In the genomic region with DNA sequence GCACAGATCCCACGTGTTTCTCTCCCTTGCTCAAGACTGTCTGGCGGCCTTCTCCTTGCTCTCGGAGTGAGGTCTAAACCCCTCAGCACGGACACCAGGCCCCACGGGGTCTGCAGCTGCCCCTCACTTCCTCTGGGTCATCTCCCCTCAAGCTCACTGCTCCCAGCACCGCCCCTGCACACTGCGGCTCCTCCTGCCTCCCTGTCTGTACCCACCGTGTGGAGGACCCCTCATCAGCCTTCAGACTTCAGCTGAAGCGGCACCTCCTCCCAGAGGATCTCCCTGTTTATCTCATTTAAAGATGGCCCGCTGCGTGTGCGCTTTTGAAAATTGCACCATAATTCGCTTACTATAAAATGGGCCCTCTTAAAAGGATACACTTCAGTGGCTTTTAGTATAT, we compare ENCODE assay signal across 16 cellular contexts. TPM values are rescaled to one million over a fixed set of nuclear protein-coding genes. Genes with fewer than 3 reads are reported as not detected.
A peak's percentile ranks its signal among the peaks of the same experiment; 100 is the strongest.
DNase-seq lines count a peak whose midpoint lies in the region; ATAC-seq and TF ChIP-seq lines count a peak whose summit lies in the region.
"Had no signal": no experiment of that assay in that cellular context is flagged by ENCODE, and none has a peak within 500 bp of the region (broad histone marks: within the 10 kb centered on the region; RNA-seq: fewer than 3 reads in every experiment).

No MANE protein-coding gene starts in this region.

- H3K79me2 ChIP-seq in GM23338 (replicated peaks; ENCODE audit: insufficient read depth): no peaks in the 10 kb centered on the region
- H3K79me2 ChIP-seq in neural progenitor cell (ENCODE audit: low read depth): no peaks in the 10 kb centered on the region

- H3K27me3 Mint-ChIP-seq in GM23338 (ENCODE audit: insufficient read depth, low read depth, poor library complexity) (peaks cover 7% of the 10 kb centered on the region), neural progenitor cell (ENCODE audit: insufficient read depth, low read depth) (peaks cover 4% of the 10 kb centered on the region), osteocyte (ENCODE audit: unreplicated experiment) (peaks cover 5% of the 10 kb centered on the region)
- no peaks in the 10 kb centered on the region for H3K27me3 Mint-ChIP-seq in dendritic cell treated with granulocyte-macrophage colony-stimulating factor and Interleukin-4, amounts not matched to agents 40 ng/mL and 50 ng/mL, for 4 days

- no peaks in the 10 kb centered on the region for H3K9me2 ChIP-seq in GM23338 (ENCODE audit: insufficient read depth)

- no peaks in the 10 kb centered on the region for H3K36me3 ChIP-seq in GM23338 (ENCODE audit: insufficient read depth)
- H3K36me3 ChIP-seq in neural progenitor cell: no peaks in the 10 kb centered on the region
- H3K36me3 ChIP-seq in tibial artery: no peaks in the 10 kb centered on the region

- H3K4me3 ChIP-seq in GM23338: no peak overlapping the region
- H3K4me3 ChIP-seq in neural progenitor cell: no peak overlapping the region
- no peak overlapping the region for H3K4me3 ChIP-seq in tibial artery

- H2AFZ ChIP-seq in GM23338 (peak overlapping the region; percentile 23; the same call in 1 of the 2 replicates), neural progenitor cell (replicated peaks) (no peak overlapping the region)

- no peak for ATAC-seq in GM23338
- ATAC-seq in GM18502 (IDR thresholded peaks at IDR 0.05; ENCODE audit: poor library complexity, unreplicated experiment): no peak

- H3K36me3 Mint-ChIP-seq in GM23338 (ENCODE audit: low read depth) (no peaks in the 10 kb centered on the region), neural progenitor cell (no peaks in the 10 kb centered on the region), osteocyte (ENCODE audit: unreplicated experiment) (no peaks in the 10 kb centered on the region)
- no peaks in the 10 kb centered on the region for H3K36me3 Mint-ChIP-seq in dendritic cell treated with granulocyte-macrophage colony-stimulating factor and Interleukin-4, amounts not matched to agents 40 ng/mL and 50 ng/mL, for 4 days (ENCODE audit: low read depth)
- H3K36me3 Mint-ChIP-seq: CD4-positive, alpha-beta memory T cell; IgD-negative memory B cell had no signal

- no peaks in the 10 kb centered on the region for H3K4me1 ChIP-seq in GM23338 (ENCODE audit: insufficient read depth)
- peaks cover 23% of the 10 kb centered on the region for H3K4me1 ChIP-seq in neural progenitor cell
- peaks cover 0 to 36% (median 13%) of the 10 kb centered on the region in 4 donors for H3K4me1 ChIP-seq in tibial artery

- TF ChIP-seq CTCF in GM23338 (conservative IDR thresholded peaks at IDR 0.05; ENCODE audit: low read depth in 2 of 2): no peak
- no peak for TF ChIP-seq CTCF in neural progenitor cell (IDR thresholded peaks at IDR 0.05)
- no peak for TF ChIP-seq CTCF in tibial artery (IDR thresholded peaks at IDR 0.05)
- no peak for TF ChIP-seq CTCF in osteocyte (IDR thresholded peaks at IDR 0.05)

- H3F3A ChIP-seq in GM23338 (replicated peaks; ENCODE audit: low read depth) (no peaks in the 10 kb centered on the region), neural progenitor cell (ENCODE audit: low read depth) (no peaks in the 10 kb centered on the region)

- H4K20me1 ChIP-seq in GM23338 (replicated peaks; ENCODE audit: insufficient read depth) (no peaks in the 10 kb centered on the region), neural progenitor cell (ENCODE audit: low read depth) (no peaks in the 10 kb centered on the region)

- H3K27ac ChIP-seq in GM23338 (ENCODE audit: low read depth) (no peak overlapping the region), neural progenitor cell (no peak overlapping the region), tibial artery (peak overlapping the region; percentile 75 to 82)
- H3K27ac ChIP-seq: C4-2B had no signal

- DNase-seq in GM23338 (ENCODE audit: low spot score) (no peak), neural progenitor cell (ENCODE audit: low spot score) (no peak), tibial artery (no peak), NCI-H82 treated with DMSO at 0.1 percent for 48 hours (lab: John Stamatoyannopoulos, UW; ENCODE audit: unreplicated experiment) (no peak), NCI-H146 (lab: John Stamatoyannopoulos, UW) (no peak), osteocyte (ENCODE audit: extremely low spot score, unreplicated experiment) (no peak)
- DNase-seq: ACHN; CD4-positive, alpha-beta memory T cell; DMS153; EL had no signal

- H3K4me3 Mint-ChIP-seq in GM23338 (no peak overlapping the region; the same call in 2 of the 3 replicates), neural progenitor cell (no peak overlapping the region), osteocyte (ENCODE audit: unreplicated experiment) (no peak overlapping the region)
- H3K4me3 Mint-ChIP-seq in dendritic cell treated with granulocyte-macrophage colony-stimulating factor and Interleukin-4, amounts not matched to agents 40 ng/mL and 50 ng/mL, for 4 days: no peak overlapping the region
- H3K4me3 Mint-ChIP-seq: CD4-positive, alpha-beta memory T cell; IgD-negative memory B cell had no signal

- H3K27me3 ChIP-seq in GM23338 (ENCODE audit: insufficient read depth): no peaks in the 10 kb centered on the region
- no peaks in the 10 kb centered on the region for H3K27me3 ChIP-seq in neural progenitor cell
- peaks cover 0 to 2% of the 10 kb centered on the region in 2 donors for H3K27me3 ChIP-seq in tibial artery

- no peaks in the 10 kb centered on the region for H3K9me3 ChIP-seq in neural progenitor cell (ENCODE audit: low read depth)
- no peaks in the 10 kb centered on the region for H3K9me3 ChIP-seq in tibial artery

- H3K27ac Mint-ChIP-seq in GM23338 (no peak overlapping the region), neural progenitor cell (peak overlapping the region; percentile 71), osteocyte (ENCODE audit: unreplicated experiment) (no peak overlapping the region)
- peak overlapping the region; percentile 51 for H3K27ac Mint-ChIP-seq in dendritic cell treated with granulocyte-macrophage colony-stimulating factor and Interleukin-4, amounts not matched to agents 40 ng/mL and 50 ng/mL, for 4 days
- H3K27ac Mint-ChIP-seq: CD4-positive, alpha-beta memory T cell; IgD-negative memory B cell had no signal

- peaks cover 13% of the 10 kb centered on the region for H3K4me1 Mint-ChIP-seq in GM23338
- H3K4me1 Mint-ChIP-seq in dendritic cell treated with granulocyte-macrophage colony-stimulating factor and Interleukin-4, amounts not matched to agents 40 ng/mL and 50 ng/mL, for 4 days (ENCODE audit: low read depth): peaks cover 25% of the 10 kb centered on the region
- peaks cover 7% of the 10 kb centered on the region for H3K4me1 Mint-ChIP-seq in neural progenitor cell
- H3K4me1 Mint-ChIP-seq in osteocyte (ENCODE audit: unreplicated experiment): peaks cover 5% of the 10 kb centered on the region

- H3K9me3 Mint-ChIP-seq in GM23338 (no peaks in the 10 kb centered on the region), neural progenitor cell (no peaks in the 10 kb centered on the region), osteocyte (ENCODE audit: unreplicated experiment) (no peaks in the 10 kb centered on the region)
- H3K9me3 Mint-ChIP-seq in dendritic cell treated with granulocyte-macrophage colony-stimulating factor and Interleukin-4, amounts not matched to agents 40 ng/mL and 50 ng/mL, for 4 days: no peaks in the 10 kb centered on the region
- H3K9me3 Mint-ChIP-seq: CD4-positive, alpha-beta memory T cell had no signal

- intact Hi-C loops in dendritic cell treated with granulocyte-macrophage colony-stimulating factor and Interleukin-4, amounts not matched to agents 40 ng/mL and 50 ng/mL, for 4 days (cut with micrococcal nuclease): no loop called here
- intact Hi-C loops in tibial artery (cut with DNase I; ENCODE audit: low total_unique reads): no loop called here

- H3K4me2 ChIP-seq in GM23338: no peak overlapping the region
- H3K4me2 ChIP-seq in neural progenitor cell: no peak overlapping the region

- H3K9ac ChIP-seq in neural progenitor cell: no peak overlapping the region

TF ChIP-seq in GM23338, 12 proteins besides CTCF, POLR2A, EP300 and RAD21 (continues in another document):
- no peak for TF ChIP-seq ZNF114 (CRISPR knock-in tag; IDR thresholded peaks at IDR 0.05)

RNA-seq across cellular contexts. Expression of a gene that starts 14.6 kb away (rescaled TPM):
- 14.7 and 15.1 TPM in 2 replicates for total RNA-seq in GM23338 (2014; rRNA removed; shearing (Covaris generic))
- 5.8 and 6.5 TPM in 2 replicates for polyA plus RNA-seq in GM23338 (2016; fragmentation: Nextera tagmentation; extraction: Ambion mirVana)
- 7.2 and 10.9 TPM in 2 replicates for total RNA-seq in neural progenitor cell (ENCODE audit: low replicate concordance)
- total RNA-seq in osteocyte: 21.0 and 22.4 TPM in 2 replicates

RNA-seq across cellular contexts. Expression of a gene that starts 21.1 kb away (rescaled TPM):
- 9.0 and 10.8 TPM in 2 replicates for total RNA-seq in GM23338 (2014; rRNA removed; shearing (Covaris generic))
- 2.7 and 3.3 TPM in 2 replicates for polyA plus RNA-seq in GM23338 (2016; fragmentation: Nextera tagmentation; extraction: Ambion mirVana)
- total RNA-seq in neural progenitor cell (ENCODE audit: low replicate concordance) (0.56 and 3.5 TPM in 2 replicates), osteocyte (7.0 and 8.4 TPM in 2 replicates)
- total RNA-seq: CD4-positive, alpha-beta memory T cell had no signal
- polyA plus RNA-seq: CD4-positive, alpha-beta memory T cell; IgD-negative memory B cell had no signal

RNA-seq across cellular contexts. Expression of a gene that starts 53.3 kb away (rescaled TPM):
- total RNA-seq in GM23338 (2014; rRNA removed; shearing (Covaris generic)): not detected in 2 replicates
- polyA plus RNA-seq in GM23338 (2016; fragmentation: Nextera tagmentation; extraction: Ambion mirVana): not detected in 2 replicates
- total RNA-seq in neural progenitor cell (ENCODE audit: low replicate concordance) (not detected in 2 replicates), osteocyte (not detected in 2 replicates)
- total RNA-seq: A172; CD4-positive, alpha-beta memory T cell; HT-29 had no signal
- polyA plus RNA-seq: IgD-negative memory B cell had no signal

Comparison
In these comparisons a context has a peak if more than half of its experiments do, and no peak if none do; other contexts are left out.
1. H3K27ac ChIP-seq: peak in tibial artery (2 of 2); none in GM23338 (single experiment) and neural progenitor cell (single experiment).
2. H3K27ac Mint-ChIP-seq: peak in dendritic cell treated with granulocyte-macrophage colony-stimulating factor and Interleukin-4, amounts not matched to agents 40 ng/mL and 50 ng/mL, for 4 days (single experiment) and neural progenitor cell (single experiment); none in GM23338 (single experiment) and osteocyte (single experiment).